Comparison of ENCODE assay signal across 8 cellular contexts in genomic region chr1:7975212-7975865, GRCh38. TPM values are rescaled to one million over a fixed set of nuclear protein-coding genes. Genes with fewer than 3 reads are reported as not detected.
DNase-seq lines count a peak whose midpoint lies in the region; ATAC-seq, FAIRE-seq and TF ChIP-seq lines count a peak whose summit lies in the region.

No MANE protein-coding gene starts in this region.

- peak; percentile 89 for TF ChIP-seq CTCF in foreskin fibroblast (IDR thresholded peaks at IDR 0.05; ENCODE audit: low read depth, low read length)

- FAIRE-seq in H54 (lab: Jason Lieb, UNC) = peak; percentile 43

- no peak overlapping the region for H3K27ac ChIP-seq in neuronal stem cell (replicated peaks; ENCODE audit: low read length)

- H2BK15ac ChIP-seq in neuronal stem cell (ENCODE audit: low read length) = no peak overlapping the region

- no peaks in the 10 kb centered on the region for H3K4me1 ChIP-seq in neuronal stem cell (ENCODE audit: control insufficient read depth in 2 of 2, insufficient read depth in 1 of 2, low read depth in 1 of 2, low read length in 2 of 2)

- no peak overlapping the region for H3K9ac ChIP-seq in neuronal stem cell (ENCODE audit: low read depth, low read length, poor library complexity)

- no peak overlapping the region for H3K4me3 ChIP-seq in foreskin fibroblast (ENCODE audit: low read depth in 1 of 2, low read length in 2 of 2)
- H3K4me3 ChIP-seq in neuronal stem cell (ENCODE audit: low read length in 2 of 2) = no peak overlapping the region

- H2AK5ac ChIP-seq in neuronal stem cell (ENCODE audit: low read depth, low read length) = no peak overlapping the region

- no peak overlapping the region for H2BK5ac ChIP-seq in neuronal stem cell (ENCODE audit: low read length)

- H4K8ac ChIP-seq in neuronal stem cell (ENCODE audit: low read depth, low read length) = no peak overlapping the region

- no peak overlapping the region for H4K91ac ChIP-seq in neuronal stem cell (ENCODE audit: low read depth, low read length, poor library complexity)

- no peak overlapping the region for H3K4me2 ChIP-seq in neuronal stem cell (ENCODE audit: insufficient read depth, low read length, poor library complexity, severe bottlenecking)

- no peak overlapping the region for H3K18ac ChIP-seq in neuronal stem cell (ENCODE audit: low read length)

- peaks cover 26 to 73% of the 10 kb centered on the region in 2 donors for H3K36me3 ChIP-seq in neuronal stem cell (replicated peaks in 1 of 2; ENCODE audit: control insufficient read depth in 2 of 2, insufficient read depth in 2 of 2, low read length in 2 of 2)

- H3K79me1 ChIP-seq in neuronal stem cell (ENCODE audit: low read depth, low read length) = no peaks in the 10 kb centered on the region

- H3K9me3 ChIP-seq in neuronal stem cell (replicated peaks in 1 of 2; ENCODE audit: control insufficient read depth in 2 of 2, insufficient read depth in 1 of 2, low read depth in 1 of 2, low read length in 2 of 2) = peaks cover 0 to 2% of the 10 kb centered on the region in 2 donors

- no peak overlapping the region for H3K23ac ChIP-seq in neuronal stem cell (ENCODE audit: low read depth, low read length, poor library complexity)

- ATAC-seq in HG02981 (IDR thresholded peaks at IDR 0.05; ENCODE audit: unreplicated experiment) (no peak), GM19397 (IDR thresholded peaks at IDR 0.05; ENCODE audit: unreplicated experiment) (no peak)

- H2BK12ac ChIP-seq in neuronal stem cell (ENCODE audit: low read length) = no peak overlapping the region

- H2AFZ ChIP-seq in neuronal stem cell (ENCODE audit: low read length) = no peak overlapping the region

- no CpG with 5 or more reads among the region's 8 CpGs for WGBS in neuronal stem cell (ENCODE audit: extremely low coverage in 2 of 2, insufficient read length in 2 of 2, insufficient replicate concordance in 1 of 2), 2 donors

- H3K14ac ChIP-seq in neuronal stem cell (ENCODE audit: low read length) = no peak overlapping the region

- DNase-seq in CD1c-positive myeloid dendritic cell (ENCODE audit: extremely low spot score) (peak; percentile 43), H54 (ENCODE audit: insufficient read length, low spot score) (peak; percentile 61), NCI-H526 treated with DMSO at 0.1 percent for 48 hours (lab: John Stamatoyannopoulos, UW) (peak; percentile 74), activated T-cell treated with anti-CD3 and anti-CD28 coated beads for 48 hours (ENCODE audit: low read depth) (peak; percentile 23), foreskin fibroblast (peak; percentile 69 to 89), neuronal stem cell (ENCODE audit: low spot score) (peak; percentile 74)

- H3K4ac ChIP-seq in neuronal stem cell (ENCODE audit: low read length) = no peak overlapping the region

- H3K27me3 ChIP-seq in neuronal stem cell (ENCODE audit: control insufficient read depth in 3 of 3, insufficient read depth in 3 of 3, low read depth in 1 of 3, low read length in 3 of 3) = no peaks in the 10 kb centered on the region

- TF ChIP-seq POLR2A in H54 (IDR thresholded peaks at IDR 0.05; ENCODE audit: low read depth, low read length) = no peak

- H2BK120ac ChIP-seq in neuronal stem cell (ENCODE audit: low read depth, low read length) = no peak overlapping the region

RNA-seq across cellular contexts. Expression of gene PARK7, which starts 13.8 kb away (rescaled TPM):
- 220 TPM for polyA plus RNA-seq in neuronal stem cell (2013, experiment 1 of 2)
- 221 TPM for polyA plus RNA-seq in neuronal stem cell (2013, experiment 2 of 2)

RNA-seq across cellular contexts. Expression of gene TNFRSF9, which starts 34.7 kb away (rescaled TPM):
- polyA plus RNA-seq in neuronal stem cell (2013, experiment 1 of 2) = under 0.01 TPM
- polyA plus RNA-seq in neuronal stem cell (2013, experiment 2 of 2) = not detected

RNA-seq across cellular contexts. Expression of gene ERRFI1, which starts 50.8 kb away (rescaled TPM):
- polyA plus RNA-seq in neuronal stem cell (2013, experiment 1 of 2) = 33.5 TPM
- 32.9 TPM for polyA plus RNA-seq in neuronal stem cell (2013, experiment 2 of 2)

Comparison
In these comparisons a context has a peak if more than half of its experiments do, and no peak if none do; other contexts are left out.
1. DNase-seq: peak in every context shown above with its lines; median percentile 79 in foreskin fibroblast; 74 in NCI-H526 treated with DMSO at 0.1 percent for 48 hours; 74 in neuronal stem cell; 61 in H54; 43 in CD1c-positive myeloid dendritic cell; 23 in activated T-cell treated with anti-CD3 and anti-CD28 coated beads for 48 hours.